ENCODE assay signal across 9 cellular contexts in genomic region chr12:5648692-5649338, GRCh38.
DNase-seq lines count a peak whose midpoint lies in the region; ATAC-seq and TF ChIP-seq lines count a peak whose summit lies in the region.
"Had no signal": no experiment of that assay in that cellular context is flagged by ENCODE, and none has a peak within 500 bp of the region (broad histone marks: within the 10 kb centered on the region; RNA-seq: fewer than 3 reads in every experiment).

No MANE protein-coding gene starts in this region.

- CTCF ChIA-PET in activated CD4-positive, alpha-beta memory T cell treated with anti-CD3 and anti-CD28 coated beads for 36 hours (lab: Charles Lee): interaction anchor here (0.6 to 0.8 kb wide), 2 partner anchors 30 to 57 kb away, joined by 3 to 4 read pairs; no protein-coding TSS in a partner anchor

- H3K27ac Mint-ChIP-seq in chondrocyte (ENCODE audit: unreplicated experiment): no peak overlapping the region
- no peak overlapping the region for H3K27ac Mint-ChIP-seq in activated CD4-positive, alpha-beta memory T cell treated with anti-CD3 and anti-CD28 coated beads for 36 hours

- H4K5ac ChIP-seq in mesendoderm (ENCODE audit: low read length): no peak overlapping the region

- H3K79me1 ChIP-seq in mesendoderm (ENCODE audit: low read length): no peaks in the 10 kb centered on the region

- WGBS in mesendoderm (ENCODE audit: extremely low coverage, insufficient coverage, low lambda C conversion rate): no CpG with 5 or more reads among the region's 9 CpGs

- H3K4me3 Mint-ChIP-seq in chondrocyte (ENCODE audit: unreplicated experiment): no peak overlapping the region
- no peak overlapping the region for H3K4me3 Mint-ChIP-seq in activated CD4-positive, alpha-beta memory T cell treated with anti-CD3 and anti-CD28 coated beads for 36 hours

- H3K36me3 ChIP-seq in mesendoderm (ENCODE audit: control insufficient read depth, insufficient read depth, low read length): no peaks in the 10 kb centered on the region
- H3K36me3 ChIP-seq: thyroid gland had no signal

- no peak overlapping the region for H3K18ac ChIP-seq in mesendoderm (ENCODE audit: low read length)

- no peak overlapping the region for H2BK120ac ChIP-seq in mesendoderm (ENCODE audit: low read depth, low read length)

- no peak overlapping the region for H3K56ac ChIP-seq in mesendoderm (ENCODE audit: low read length)

- H2BK15ac ChIP-seq in mesendoderm (replicated peaks; ENCODE audit: low read depth): no peak overlapping the region

- peak; percentile 54 for DNase-seq in GM03348 (ENCODE audit: low spot score)
- DNase-seq in NCI-H2107 (lab: John Stamatoyannopoulos, UW): peak; percentile 57
- no peak for DNase-seq in chondrocyte (ENCODE audit: low spot score)
- peak; percentile 85 for DNase-seq in mesendoderm
- DNase-seq in activated CD4-positive, alpha-beta memory T cell treated with anti-CD3 and anti-CD28 coated beads for 36 hours: no peak
- DNase-seq in NCI-H2196 (lab: John Stamatoyannopoulos, UW; ENCODE audit: unreplicated experiment): no peak
- no peak for DNase-seq in NCI-H2196 treated with DMSO at 0.1 percent for 48 hours (lab: John Stamatoyannopoulos, UW; ENCODE audit: unreplicated experiment)

- no peaks in the 10 kb centered on the region for H3K27me3 ChIP-seq in mesendoderm (ENCODE audit: insufficient read depth, low read length, poor library complexity)
- H3K27me3 ChIP-seq: thyroid gland had no signal

- no peak overlapping the region for H2BK5ac ChIP-seq in mesendoderm (ENCODE audit: low read length)

- H3K4ac ChIP-seq in mesendoderm (ENCODE audit: low read depth, low read length): no peak overlapping the region

- no peaks in the 10 kb centered on the region for H3K9me3 Mint-ChIP-seq in chondrocyte (ENCODE audit: low read depth)
- no peaks in the 10 kb centered on the region for H3K9me3 Mint-ChIP-seq in activated CD4-positive, alpha-beta memory T cell treated with anti-CD3 and anti-CD28 coated beads for 36 hours

- no peaks in the 10 kb centered on the region for H3K4me1 ChIP-seq in mesendoderm (ENCODE audit: control insufficient read depth, low read depth, low read length)
- H3K4me1 ChIP-seq: thyroid gland had no signal

- H3K4me2 ChIP-seq in mesendoderm (ENCODE audit: low read length): no peak overlapping the region

- H2AK5ac ChIP-seq in mesendoderm (ENCODE audit: low read length): no peak overlapping the region

- no peak overlapping the region for H3K9ac ChIP-seq in mesendoderm (ENCODE audit: low read length)

- peaks cover 23% of the 10 kb centered on the region for H3K27me3 Mint-ChIP-seq in chondrocyte (ENCODE audit: low read depth)
- H3K27me3 Mint-ChIP-seq in activated CD4-positive, alpha-beta memory T cell treated with anti-CD3 and anti-CD28 coated beads for 36 hours: peaks cover 5% of the 10 kb centered on the region

- no peak for ATAC-seq in HG03280 (IDR thresholded peaks at IDR 0.05; ENCODE audit: unreplicated experiment)

- no peaks in the 10 kb centered on the region for H3K36me3 Mint-ChIP-seq in chondrocyte (ENCODE audit: low read depth)
- H3K36me3 Mint-ChIP-seq in activated CD4-positive, alpha-beta memory T cell treated with anti-CD3 and anti-CD28 coated beads for 36 hours: no peaks in the 10 kb centered on the region

- POLR2A ChIA-PET in activated CD4-positive, alpha-beta memory T cell treated with anti-CD3 and anti-CD28 coated beads for 36 hours (lab: Charles Lee): no interaction called here

- H3K4me3 ChIP-seq in mesendoderm (ENCODE audit: low read length): no peak overlapping the region
- H3K4me3 ChIP-seq: thyroid gland had no signal

- TF ChIP-seq CTCF in chondrocyte (IDR thresholded peaks at IDR 0.05): peak; percentile 82

- no peak overlapping the region for H3K23ac ChIP-seq in mesendoderm (ENCODE audit: low read length)

- H4K8ac ChIP-seq in mesendoderm (ENCODE audit: low read depth, low read length): no peak overlapping the region

- intact Hi-C loops in activated CD4-positive, alpha-beta memory T cell treated with anti-CD3 and anti-CD28 coated beads for 36 hours (cut with micrococcal nuclease): no loop called here

- no peaks in the 10 kb centered on the region for H3K79me2 ChIP-seq in mesendoderm (ENCODE audit: control insufficient read depth, insufficient read depth, low read length)

- peaks cover 6% of the 10 kb centered on the region for H3K4me1 Mint-ChIP-seq in chondrocyte (ENCODE audit: low read depth)
- no peaks in the 10 kb centered on the region for H3K4me1 Mint-ChIP-seq in activated CD4-positive, alpha-beta memory T cell treated with anti-CD3 and anti-CD28 coated beads for 36 hours (ENCODE audit: low read depth)

- no peak overlapping the region for H3K27ac ChIP-seq in mesendoderm (ENCODE audit: low read depth, low read length)
- H3K27ac ChIP-seq: thyroid gland had no signal

Comparison
In these comparisons a context has a peak if more than half of its experiments do, and no peak if none do; other contexts are left out.
1. DNase-seq: peak in GM03348 (single experiment), NCI-H2107 (single experiment) and mesendoderm (single experiment); none in chondrocyte (single experiment), activated CD4-positive, alpha-beta memory T cell treated with anti-CD3 and anti-CD28 coated beads for 36 hours (single experiment), NCI-H2196 (single experiment) and NCI-H2196 treated with DMSO at 0.1 percent for 48 hours (single experiment).